Comparison of ENCODE assay signal across 20 cellular contexts in the genomic region with DNA sequence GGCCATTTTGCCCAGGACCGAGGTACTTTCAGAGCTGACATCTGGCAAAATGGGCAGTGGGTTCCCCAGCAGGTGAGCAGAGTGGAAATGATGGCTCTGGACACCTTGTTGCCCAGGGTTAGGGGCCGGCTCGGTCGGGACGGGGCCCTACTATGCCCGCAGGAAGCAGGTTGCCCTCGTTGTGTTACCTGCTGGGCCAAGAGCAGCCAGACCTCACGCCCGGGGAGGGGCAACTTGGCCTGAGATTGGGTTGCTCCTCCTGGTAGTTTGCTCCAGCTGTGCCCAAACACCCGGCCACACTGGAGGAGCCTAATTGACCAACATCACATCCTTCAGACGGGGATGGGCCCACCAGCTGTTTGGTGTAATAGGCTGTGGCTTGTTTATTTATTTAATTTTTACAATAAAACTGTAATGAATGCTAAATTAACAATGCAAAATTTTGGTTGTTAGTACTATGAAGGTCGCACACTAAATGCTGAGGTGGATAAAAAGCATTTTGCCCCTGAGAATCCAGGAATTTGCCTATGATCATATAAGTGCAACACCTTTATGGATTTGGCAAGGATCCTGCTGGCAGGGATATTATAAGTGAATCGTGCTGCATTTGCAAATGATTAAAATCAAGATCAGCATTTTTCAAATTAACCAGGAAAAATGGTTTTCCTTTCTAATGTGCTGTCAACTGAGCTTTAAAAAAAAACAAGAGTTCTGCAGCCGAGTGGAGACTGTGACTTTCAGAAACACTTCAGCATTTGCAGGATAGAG.
"Had no signal": no experiment of that assay in that cellular context is flagged by ENCODE, and none has a peak within 500 bp of the region (broad histone marks: within the 10 kb centered on the region; RNA-seq: fewer than 3 reads in every experiment).

No MANE protein-coding gene starts in this region.

- H3K27ac ChIP-seq: body of pancreas, coronary artery, ovary, psoas muscle, right lobe of liver, thoracic aorta, upper lobe of right lung had no signal

- ATAC-seq: activated CD4-positive, CD25-positive, alpha-beta regulatory T cell treated with anti-CD3 and anti-CD28 coated beads, Interleukin-2, amount 50 U/mL, for 24 hours; activated CD8-positive, alpha-beta T cell treated with anti-CD3 and anti-CD28 coated beads, Interleukin-2, amount 10 ng/mL, durations not matched to agents 7 days and 5 days; activated T-cell treated with anti-CD3 and anti-CD28 coated beads, Interleukin-2, amount 50 U/mL, for 4 hours; body of pancreas; psoas muscle; right lobe of liver; stimulated activated effector memory CD8-positive, alpha-beta T cell treated with anti-CD3 and anti-CD28 coated beads, Interleukin-12 subunit alpha, Interleukin-12 subunit beta, amount 100 ng/mL, for 72 hours; upper lobe of right lung had no signal

- H3K36me3 ChIP-seq: ovary, right lobe of liver, thoracic aorta, upper lobe of right lung had no signal

- H3K27me3 ChIP-seq: body of pancreas, ovary, right lobe of liver, upper lobe of right lung had no signal

- H3K9me3 ChIP-seq: body of pancreas, ovary, psoas muscle, right lobe of liver, thoracic aorta, upper lobe of right lung had no signal

- DNase-seq: activated CD4-positive, alpha-beta T cell treated with anti-CD3 and anti-CD28 coated beads, Interleukin-2, amount 10 ng/mL, durations not matched to agents 7 days and 5 days; activated CD8-positive, alpha-beta T cell treated with anti-CD3 and anti-CD28 coated beads, Interleukin-2, amount 10 ng/mL, durations not matched to agents 7 days and 5 days; activated naive CD4-positive, alpha-beta T cell treated with anti-CD3 and anti-CD28 coated beads for 36 hours; activated T-cell treated with anti-CD3 and anti-CD28 coated beads, Interleukin-2, amount 50 U/mL, for 4 hours; body of pancreas; central memory CD4-positive, alpha-beta T cell; foreskin melanocyte; head of caudate nucleus; naive B cell; ovary; stimulated activated CD4-positive, alpha-beta T cell treated with anti-CD3 and anti-CD28 coated beads, Interleukin-4, amount 100 ng/mL, for 24 hours; T1000; upper lobe of right lung had no signal

- H3K4me3 ChIP-seq: body of pancreas, coronary artery, ovary, psoas muscle, right lobe of liver, thoracic aorta, upper lobe of right lung had no signal

- FAIRE-seq: small intestine had no signal
